8 cellular contexts compared by ENCODE assay signal in genomic region chr3:194851941-194852340, GRCh38.
"Had no signal": no experiment of that assay in that cellular context is flagged by ENCODE, and none has a peak within 500 bp of the region (broad histone marks: within the 10 kb centered on the region; RNA-seq: fewer than 3 reads in every experiment).

No MANE protein-coding gene starts in this region.

- H3K27ac ChIP-seq: GM23248, HL-60 had no signal

- FAIRE-seq: HepG2 had no signal

- H3K4me1 ChIP-seq: HAP-1 had no signal

- H3K9me3 Mint-ChIP-seq: HFFc6, IgD-negative memory B cell had no signal

- DNase-seq: GM23248, GOT3, H7, HFFc6 had no signal

- H3K4me3 ChIP-seq: GM23248, HAP-1 had no signal

- H3K27ac Mint-ChIP-seq: HFFc6, IgD-negative memory B cell had no signal

- H3K4me1 Mint-ChIP-seq: IgD-negative memory B cell had no signal

- H3K4me3 Mint-ChIP-seq: HFFc6, IgD-negative memory B cell had no signal

- H3K36me3 Mint-ChIP-seq: IgD-negative memory B cell had no signal

- H3K36me3 ChIP-seq: HAP-1 had no signal

- H3K9me3 ChIP-seq: HAP-1 had no signal
